ENCODE assay signal across 1 cellular context in genomic region chr16:30761427-30761927, GRCh38.
TF ChIP-seq lines count a peak whose summit lies in the region.

No MANE protein-coding gene starts in this region.

TF ChIP-seq in HEK293, 187 proteins besides CTCF, POLR2A, EP300 and RAD21 (continued from another document and continues in another):
- TF ChIP-seq ZNF518A (tag by site-specific recombination; conservative IDR thresholded peaks at IDR 0.05; ENCODE audit: low read depth) = no peak
- no peak for TF ChIP-seq ZBTB44 (tag by site-specific recombination; IDR thresholded peaks at IDR 0.05)
- TF ChIP-seq REPIN1 (tag by site-specific recombination; IDR thresholded peaks at IDR 0.05; ENCODE audit: low read depth) = 0 out of 2 replicates have a peak, but pooled peaks have one; percentile 27
- no peak for TF ChIP-seq ZNF677 (tag by site-specific recombination; IDR thresholded peaks at IDR 0.05)
- no peak for TF ChIP-seq TCF7L2 (IDR thresholded peaks at IDR 0.05; ENCODE audit: borderline replicate concordance, low read depth, low read length)
- TF ChIP-seq ZNF777 (tag by site-specific recombination; IDR thresholded peaks at IDR 0.05; ENCODE audit: borderline replicate concordance) = peak; percentile 76; the same call in 1 of the 2 replicates
- TF ChIP-seq ZNF404 (tag by site-specific recombination; IDR thresholded peaks at IDR 0.05) = no peak
- no peak for TF ChIP-seq ZNF510 (tag by site-specific recombination; IDR thresholded peaks at IDR 0.05; ENCODE audit: insufficient replicate concordance)
- TF ChIP-seq TRIM28 (IDR thresholded peaks at IDR 0.05; ENCODE audit: borderline replicate concordance, low read length) = no peak
- TF ChIP-seq ZNF776 (tag by site-specific recombination; IDR thresholded peaks at IDR 0.05; ENCODE audit: borderline replicate concordance) = no peak
- TF ChIP-seq, protein P1, sequence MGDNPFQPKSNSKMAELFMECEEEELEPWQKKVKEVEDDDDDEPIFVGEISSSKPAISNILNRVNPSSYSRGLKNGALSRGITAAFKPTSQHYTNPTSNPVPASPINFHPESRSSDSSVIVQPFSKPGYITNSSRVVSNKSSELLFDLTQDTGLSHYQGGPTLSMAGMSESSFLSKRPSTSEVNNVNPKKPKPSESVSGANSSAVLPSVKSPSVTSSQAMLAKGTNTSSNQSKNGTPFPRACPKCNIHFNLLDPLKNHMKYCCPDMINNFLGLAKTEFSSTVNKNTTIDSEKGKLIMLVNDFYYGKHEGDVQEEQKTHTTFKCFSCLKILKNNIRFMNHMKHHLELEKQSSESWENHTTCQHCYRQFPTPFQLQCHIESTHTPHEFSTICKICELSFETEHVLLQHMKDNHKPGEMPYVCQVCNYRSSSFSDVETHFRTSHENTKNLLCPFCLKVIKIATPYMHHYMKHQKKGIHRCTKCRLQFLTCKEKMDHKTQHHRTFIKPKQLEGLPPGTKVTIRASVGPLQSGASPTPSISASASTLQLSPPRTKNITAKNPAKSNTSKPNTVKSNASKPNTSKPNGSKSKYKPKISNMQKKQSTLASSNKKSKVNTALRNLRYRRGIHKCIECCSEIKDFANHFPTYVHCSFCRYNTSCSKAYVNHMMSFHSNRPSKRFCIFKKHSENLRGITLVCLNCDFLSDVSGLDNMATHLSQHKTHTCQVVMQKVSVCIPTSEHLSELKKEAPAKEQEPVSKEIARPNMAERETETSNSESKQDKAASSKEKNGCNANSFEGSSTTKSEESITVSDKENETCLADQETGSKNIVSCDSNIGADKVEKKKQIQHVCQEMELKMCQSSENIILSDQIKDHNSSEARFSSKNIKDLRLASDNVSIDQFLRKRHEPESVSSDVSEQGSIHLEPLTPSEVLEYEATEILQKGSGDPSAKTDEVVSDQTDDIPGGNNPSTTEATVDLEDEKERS (tag by site-specific recombination; IDR thresholded peaks at IDR 0.05) = no peak
- peak; percentile 84 for TF ChIP-seq KLF17 (tag by site-specific recombination; IDR thresholded peaks at IDR 0.05)
- no peak for TF ChIP-seq ZNF701 (tag by site-specific recombination; IDR thresholded peaks at IDR 0.05)
- TF ChIP-seq WT1 (tag by site-specific recombination; IDR thresholded peaks at IDR 0.05) = no peak
- no peak for TF ChIP-seq PBX3 (CRISPR knock-in tag; IDR thresholded peaks at IDR 0.05)
- no peak for TF ChIP-seq HOXA7 (CRISPR knock-in tag; IDR thresholded peaks at IDR 0.05; ENCODE audit: borderline replicate concordance)
- no peak for TF ChIP-seq OVOL3 (tag by site-specific recombination; IDR thresholded peaks at IDR 0.05)
- TF ChIP-seq ZNF146 (tag by site-specific recombination; IDR thresholded peaks at IDR 0.05) = peak; percentile 30; the same call in 1 of the 2 replicates
- TF ChIP-seq ZBTB48 (tag by site-specific recombination; IDR thresholded peaks at IDR 0.05) = no peak
- peak; percentile 53; the same call in 1 of the 2 replicates for TF ChIP-seq ZNF843 (tag by site-specific recombination; IDR thresholded peaks at IDR 0.05)
- TF ChIP-seq ZNF157 (tag by site-specific recombination; IDR thresholded peaks at IDR 0.05) = no peak
- peak; percentile 25; the same call in 1 of the 2 replicates for TF ChIP-seq KLF1 (tag by site-specific recombination; IDR thresholded peaks at IDR 0.05)
- TF ChIP-seq ZNF704 (tag by site-specific recombination; IDR thresholded peaks at IDR 0.05) = no peak
- no peak for TF ChIP-seq MZF1 (tag by site-specific recombination; IDR thresholded peaks at IDR 0.05; ENCODE audit: borderline replicate concordance)
- no peak for TF ChIP-seq ZNF112 (tag by site-specific recombination; IDR thresholded peaks at IDR 0.05)
- TF ChIP-seq ZBTB20 (tag by site-specific recombination; IDR thresholded peaks at IDR 0.05) = peak; percentile 75
- TF ChIP-seq ZNF585B (tag by site-specific recombination; IDR thresholded peaks at IDR 0.05) = no peak
- TF ChIP-seq SP3 (tag by site-specific recombination; IDR thresholded peaks at IDR 0.05) = no peak; the same call in none of the 2 replicates
- TF ChIP-seq ZNF555 (tag by site-specific recombination; conservative IDR thresholded peaks at IDR 0.05) = no peak
- no peak for TF ChIP-seq ZBTB7A (tag by site-specific recombination; IDR thresholded peaks at IDR 0.05; ENCODE audit: low read depth)
- 0 out of 2 replicates have a peak, but pooled peaks have one; percentile 39 for TF ChIP-seq ZNF660 (tag by site-specific recombination; IDR thresholded peaks at IDR 0.05)
- 0 out of 2 replicates have a peak, but pooled peaks have one; percentile 55 for TF ChIP-seq ZSCAN30 (tag by site-specific recombination; IDR thresholded peaks at IDR 0.05)
- no peak for TF ChIP-seq ZNF48 (tag by site-specific recombination; IDR thresholded peaks at IDR 0.05)
- no peak for TF ChIP-seq ZNF624 (tag by site-specific recombination; IDR thresholded peaks at IDR 0.05)
- TF ChIP-seq, protein P2, sequence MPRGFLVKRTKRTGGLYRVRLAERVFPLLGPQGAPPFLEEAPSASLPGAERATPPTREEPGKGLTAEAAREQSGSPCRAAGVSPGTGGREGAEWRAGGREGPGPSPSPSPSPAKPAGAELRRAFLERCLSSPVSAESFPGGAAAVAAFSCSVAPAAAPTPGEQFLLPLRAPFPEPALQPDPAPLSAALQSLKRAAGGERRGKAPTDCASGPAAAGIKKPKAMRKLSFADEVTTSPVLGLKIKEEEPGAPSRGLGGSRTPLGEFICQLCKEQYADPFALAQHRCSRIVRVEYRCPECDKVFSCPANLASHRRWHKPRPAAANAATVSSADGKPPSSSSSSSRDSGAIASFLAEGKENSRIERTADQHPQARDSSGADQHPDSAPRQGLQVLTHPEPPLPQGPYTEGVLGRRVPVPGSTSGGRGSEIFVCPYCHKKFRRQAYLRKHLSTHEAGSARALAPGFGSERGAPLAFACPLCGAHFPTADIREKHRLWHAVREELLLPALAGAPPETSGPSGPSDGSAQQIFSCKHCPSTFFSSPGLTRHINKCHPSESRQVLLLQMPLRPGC (tag by site-specific recombination; IDR thresholded peaks at IDR 0.05) = no peak
- TF ChIP-seq, protein P3, sequence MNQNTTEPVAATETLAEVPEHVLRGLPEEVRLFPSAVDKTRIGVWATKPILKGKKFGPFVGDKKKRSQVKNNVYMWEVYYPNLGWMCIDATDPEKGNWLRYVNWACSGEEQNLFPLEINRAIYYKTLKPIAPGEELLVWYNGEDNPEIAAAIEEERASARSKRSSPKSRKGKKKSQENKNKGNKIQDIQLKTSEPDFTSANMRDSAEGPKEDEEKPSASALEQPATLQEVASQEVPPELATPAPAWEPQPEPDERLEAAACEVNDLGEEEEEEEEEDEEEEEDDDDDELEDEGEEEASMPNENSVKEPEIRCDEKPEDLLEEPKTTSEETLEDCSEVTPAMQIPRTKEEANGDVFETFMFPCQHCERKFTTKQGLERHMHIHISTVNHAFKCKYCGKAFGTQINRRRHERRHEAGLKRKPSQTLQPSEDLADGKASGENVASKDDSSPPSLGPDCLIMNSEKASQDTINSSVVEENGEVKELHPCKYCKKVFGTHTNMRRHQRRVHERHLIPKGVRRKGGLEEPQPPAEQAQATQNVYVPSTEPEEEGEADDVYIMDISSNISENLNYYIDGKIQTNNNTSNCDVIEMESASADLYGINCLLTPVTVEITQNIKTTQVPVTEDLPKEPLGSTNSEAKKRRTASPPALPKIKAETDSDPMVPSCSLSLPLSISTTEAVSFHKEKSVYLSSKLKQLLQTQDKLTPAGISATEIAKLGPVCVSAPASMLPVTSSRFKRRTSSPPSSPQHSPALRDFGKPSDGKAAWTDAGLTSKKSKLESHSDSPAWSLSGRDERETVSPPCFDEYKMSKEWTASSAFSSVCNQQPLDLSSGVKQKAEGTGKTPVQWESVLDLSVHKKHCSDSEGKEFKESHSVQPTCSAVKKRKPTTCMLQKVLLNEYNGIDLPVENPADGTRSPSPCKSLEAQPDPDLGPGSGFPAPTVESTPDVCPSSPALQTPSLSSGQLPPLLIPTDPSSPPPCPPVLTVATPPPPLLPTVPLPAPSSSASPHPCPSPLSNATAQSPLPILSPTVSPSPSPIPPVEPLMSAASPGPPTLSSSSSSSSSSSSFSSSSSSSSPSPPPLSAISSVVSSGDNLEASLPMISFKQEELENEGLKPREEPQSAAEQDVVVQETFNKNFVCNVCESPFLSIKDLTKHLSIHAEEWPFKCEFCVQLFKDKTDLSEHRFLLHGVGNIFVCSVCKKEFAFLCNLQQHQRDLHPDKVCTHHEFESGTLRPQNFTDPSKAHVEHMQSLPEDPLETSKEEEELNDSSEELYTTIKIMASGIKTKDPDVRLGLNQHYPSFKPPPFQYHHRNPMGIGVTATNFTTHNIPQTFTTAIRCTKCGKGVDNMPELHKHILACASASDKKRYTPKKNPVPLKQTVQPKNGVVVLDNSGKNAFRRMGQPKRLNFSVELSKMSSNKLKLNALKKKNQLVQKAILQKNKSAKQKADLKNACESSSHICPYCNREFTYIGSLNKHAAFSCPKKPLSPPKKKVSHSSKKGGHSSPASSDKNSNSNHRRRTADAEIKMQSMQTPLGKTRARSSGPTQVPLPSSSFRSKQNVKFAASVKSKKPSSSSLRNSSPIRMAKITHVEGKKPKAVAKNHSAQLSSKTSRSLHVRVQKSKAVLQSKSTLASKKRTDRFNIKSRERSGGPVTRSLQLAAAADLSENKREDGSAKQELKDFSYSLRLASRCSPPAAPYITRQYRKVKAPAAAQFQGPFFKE (tag by site-specific recombination; IDR thresholded peaks at IDR 0.05; ENCODE audit: borderline replicate concordance) = peak; percentile 75; the same call in 1 of the 2 replicates
- TF ChIP-seq KLF9 (tag by site-specific recombination; IDR thresholded peaks at IDR 0.05; ENCODE audit: low read depth) = peak; percentile 85; the same call in 1 of the 2 replicates
- peak; percentile 52; the same call in 1 of the 2 replicates for TF ChIP-seq ZNF394 (tag by site-specific recombination; IDR thresholded peaks at IDR 0.05; ENCODE audit: borderline replicate concordance)
